ENCODE assay signal across 8 cellular contexts in genomic region chr9:74496819-74497749, GRCh38. TPM values are rescaled to one million over a fixed set of nuclear protein-coding genes. Genes with fewer than 3 reads are reported as not detected.
DNase-seq lines count a peak whose midpoint lies in the region; ATAC-seq and TF ChIP-seq lines count a peak whose summit lies in the region.

Gene RORB (plus strand): TSS chr9:74497335. CDS start chr9:74497977, 642 bp downstream.

- peaks cover 6% of the 10 kb centered on the region; the same call in 1 of the 2 replicates for H3K27me3 ChIP-seq in PC-9 (ENCODE audit: insufficient read depth, low read depth)
- H3K27me3 ChIP-seq in sigmoid colon, result peaks cover 12 to 45% (median 24%) of the 10 kb centered on the region in 3 donors

- H4K20me1 ChIP-seq in PC-9 (ENCODE audit: insufficient read depth), result no peaks in the 10 kb centered on the region

- no peaks in the 10 kb centered on the region for H3K9me2 ChIP-seq in PC-9 (ENCODE audit: insufficient read depth)

- POLR2A ChIA-PET in PC-9 (lab: Charles Lee; ENCODE audit: unreplicated experiment), result no interaction called here

- H3K27ac ChIP-seq in PC-9, result no peak within 1 kb of the TSS
- H3K27ac ChIP-seq in caudate nucleus (ENCODE audit: low read depth, low read length), result peak within 1 kb of the TSS; percentile 64
- H3K27ac ChIP-seq in sigmoid colon, result peak within 1 kb of the TSS in 2 of 4 donors; percentile 35 to 40

- DNase-seq in DMS114 treated with DMSO at 0.1 percent for 48 hours (lab: John Stamatoyannopoulos, UW; ENCODE audit: unreplicated experiment) (peak; percentile 2), PC-9 (peak in 1 of 2 experiments; percentile 24), caudate nucleus (lab: John Stamatoyannopoulos, UW) (peak in 59 of 61 donors; percentile 9 to 93 (median 80)), iPS-NIHi11 (ENCODE audit: low spot score) (peak; percentile 85), sigmoid colon (peak; percentile 71), T-helper 9 cell (no peak)

- intact Hi-C loops in PC-9 (cut with micrococcal nuclease; ENCODE audit: unreplicated experiment) (no loop called here), sigmoid colon (cut with DNase I) (no loop called here)

- peak within 1 kb of the TSS; percentile 89 for H3K4me2 ChIP-seq in PC-9

- no peaks in the 10 kb centered on the region for H3F3A ChIP-seq in PC-9 (ENCODE audit: insufficient read depth, low read depth)

- no peak for TF ChIP-seq POLR2A in sigmoid colon (IDR thresholded peaks at IDR 0.05)

- CTCF ChIA-PET in PC-9 (lab: Charles Lee), result no interaction called here

- no peak for TF ChIP-seq CTCF in PC-9 (conservative IDR thresholded peaks at IDR 0.05)
- TF ChIP-seq CTCF in sigmoid colon (IDR thresholded peaks at IDR 0.05), result no peak

- no peaks in the 10 kb centered on the region for H3K79me2 ChIP-seq in PC-9 (ENCODE audit: low read depth)

- H3K36me3 ChIP-seq in PC-9 (ENCODE audit: low read depth), result no peaks in the 10 kb centered on the region
- H3K36me3 ChIP-seq in sigmoid colon, result no peaks in the 10 kb centered on the region

- peak within 1 kb of the TSS; percentile 66 for H3K4me3 ChIP-seq in PC-9
- H3K4me3 ChIP-seq in sigmoid colon, result peak within 1 kb of the TSS; percentile 36 to 59 (median 50)

- peak; percentile 95 for ATAC-seq in GM19397 (IDR thresholded peaks at IDR 0.05; ENCODE audit: unreplicated experiment)
- peak; percentile 96 for ATAC-seq in HG03442 (IDR thresholded peaks at IDR 0.05; ENCODE audit: unreplicated experiment)

- WGBS in sigmoid colon, 2 donors, result 1% methylated on average over 50 of the region's 50 CpGs

- no peak for TF ChIP-seq EP300 in sigmoid colon (IDR thresholded peaks at IDR 0.05)

- peak within 1 kb of the TSS; percentile 87 for H2AFZ ChIP-seq in PC-9

- BruUV-seq in PC-9 (replicated peaks; lab: Mats Ljungman, UMichigan), result no TSS peak

- no peaks in the 10 kb centered on the region for H3K9me3 ChIP-seq in PC-9 (ENCODE audit: insufficient read depth, low read depth)
- no peaks in the 10 kb centered on the region for H3K9me3 ChIP-seq in sigmoid colon

- no peaks in the 10 kb centered on the region for H3K4me1 ChIP-seq in PC-9 (replicated peaks; ENCODE audit: insufficient read depth)
- H3K4me1 ChIP-seq in sigmoid colon, result peaks cover 0 to 40% (median 30%) of the 10 kb centered on the region in 4 donors

RNA-seq across cellular contexts. Expression of gene RORB, which starts in this region (rescaled TPM):
- total RNA-seq in PC-9 (2021) (0.07 TPM in 1 of 2 replicates, not detected in the other), sigmoid colon (1 to 10 TPM in 2 of 4 donors, under 1 TPM in 2; 0.27 to 1.9 (median 0.95) TPM)
- polyA plus RNA-seq in sigmoid colon, result under 1 TPM in 1 of 3 donors, not detected in 2; 0.03 TPM
